In genomic region chr6:114418304-114418972, GRCh38 we compare ENCODE assay signal across 26 cellular contexts.
"Had no signal": no experiment of that assay in that cellular context is flagged by ENCODE, and none has a peak within 500 bp of the region (broad histone marks: within the 10 kb centered on the region; RNA-seq: fewer than 3 reads in every experiment).

No MANE protein-coding gene starts in this region.

- H2AFZ ChIP-seq: hepatocyte had no signal

- H3K9me3 ChIP-seq: colonic mucosa, esophagus muscularis mucosa, gastroesophageal sphincter, heart left ventricle, lower lobe of right lung, ovary, psoas muscle, suprapubic skin, transverse colon, upper lobe of right lung, uterus had no signal

- H3K27me3 Mint-ChIP-seq: naive thymus-derived CD8-positive, alpha-beta T cell; stimulated activated naive B cell treated with anti-CD40 and anti-IgM and Interleukin-4, amounts not matched to agents 10 μg/mL and 1 μg/mL and 100 μg/mL, for 72 hours; stimulated activated naive CD8-positive, alpha-beta T cell treated with anti-CD3 and anti-CD28 coated beads, Interleukin-15, amount 100 ng/mL, for 72 hours had no signal

- H3K4me2 ChIP-seq: hepatocyte had no signal

- H3K79me2 ChIP-seq: hepatocyte had no signal

- H3K4me3 Mint-ChIP-seq: naive thymus-derived CD8-positive, alpha-beta T cell; nephron progenitor cell; stimulated activated naive B cell treated with anti-CD40 and anti-IgM and Interleukin-4, amounts not matched to agents 10 μg/mL and 1 μg/mL and 100 μg/mL, for 72 hours; stimulated activated naive CD8-positive, alpha-beta T cell treated with anti-CD3 and anti-CD28 coated beads, Interleukin-15, amount 100 ng/mL, for 72 hours had no signal

- H3K27me3 ChIP-seq: colonic mucosa, esophagus muscularis mucosa, foreskin keratinocyte, gastroesophageal sphincter, hepatocyte, ovary, suprapubic skin, transverse colon, upper lobe of right lung, uterus had no signal

- H3K36me3 ChIP-seq: colonic mucosa, esophagus muscularis mucosa, gastroesophageal sphincter, heart left ventricle, lower lobe of right lung, ovary, suprapubic skin, transverse colon, upper lobe of right lung, uterus had no signal

- H3K4me1 Mint-ChIP-seq: naive thymus-derived CD8-positive, alpha-beta T cell; stimulated activated naive B cell treated with anti-CD40 and anti-IgM and Interleukin-4, amounts not matched to agents 10 μg/mL and 1 μg/mL and 100 μg/mL, for 72 hours; stimulated activated naive CD8-positive, alpha-beta T cell treated with anti-CD3 and anti-CD28 coated beads, Interleukin-15, amount 100 ng/mL, for 72 hours had no signal

- ATAC-seq: foreskin keratinocyte; gastroesophageal sphincter; heart left ventricle; left ventricle myocardium superior; lower lobe of right lung; naive thymus-derived CD8-positive, alpha-beta T cell; psoas muscle; right cardiac atrium; upper lobe of right lung had no signal

- H3K4me1 ChIP-seq: colonic mucosa, esophagus muscularis mucosa, foreskin keratinocyte, gastroesophageal sphincter, heart left ventricle, lower lobe of right lung, psoas muscle, suprapubic skin, transverse colon, upper lobe of right lung, uterus had no signal

- H3K4me3 ChIP-seq: colonic mucosa, esophagus muscularis mucosa, gastroesophageal sphincter, heart left ventricle, hepatocyte, lower lobe of right lung, ovary, psoas muscle, skin epidermis, suprapubic skin, transverse colon, upper lobe of right lung, uterus had no signal

- H3K27ac ChIP-seq: colonic mucosa, esophagus muscularis mucosa, foreskin keratinocyte, gastroesophageal sphincter, heart left ventricle, hepatocyte, lower lobe of right lung, ovary, psoas muscle, skin epidermis, suprapubic skin, transverse colon, upper lobe of right lung, uterus had no signal

- H3K9me3 Mint-ChIP-seq: nephron progenitor cell had no signal

- H3K27ac Mint-ChIP-seq: naive thymus-derived CD8-positive, alpha-beta T cell; nephron progenitor cell; stimulated activated naive B cell treated with anti-CD40 and anti-IgM and Interleukin-4, amounts not matched to agents 10 μg/mL and 1 μg/mL and 100 μg/mL, for 72 hours; stimulated activated naive CD8-positive, alpha-beta T cell treated with anti-CD3 and anti-CD28 coated beads, Interleukin-15, amount 100 ng/mL, for 72 hours had no signal

- DNase-seq: colonic mucosa; dermis blood vessel endothelial cell; effector memory CD4-positive, alpha-beta T cell; foreskin keratinocyte; heart left ventricle; left ventricle myocardium superior; lower lobe of right lung; naive thymus-derived CD8-positive, alpha-beta T cell; nephron progenitor cell; nucleus accumbens; ovary; posterior cingulate gyrus; psoas muscle; right cardiac atrium; stimulated activated CD4-positive, alpha-beta T cell treated with anti-CD3 and anti-CD28 coated beads, Interleukin-15, amount 100 ng/mL, for 24 hours; stimulated activated CD4-positive, alpha-beta T cell treated with anti-CD3 and anti-CD28 coated beads, Interleukin-2, amount 100 ng/mL, for 48 hours; stimulated activated naive B cell treated with anti-CD40 and anti-IgM and Interleukin-4, amounts not matched to agents 10 μg/mL and 1 μg/mL and 100 μg/mL, for 72 hours; stimulated activated naive CD8-positive, alpha-beta T cell treated with anti-CD3 and anti-CD28 coated beads, Interleukin-15, amount 100 ng/mL, for 72 hours; transverse colon; upper lobe of right lung; uterus had no signal

- H3K36me3 Mint-ChIP-seq: naive thymus-derived CD8-positive, alpha-beta T cell; stimulated activated naive B cell treated with anti-CD40 and anti-IgM and Interleukin-4, amounts not matched to agents 10 μg/mL and 1 μg/mL and 100 μg/mL, for 72 hours had no signal
